Comparison of ENCODE assay signal across 17 cellular contexts in genomic region chr1:9634582-9634981, GRCh38.
"Had no signal": no experiment of that assay in that cellular context is flagged by ENCODE, and none has a peak within 500 bp of the region (broad histone marks: within the 10 kb centered on the region; RNA-seq: fewer than 3 reads in every experiment).

No MANE protein-coding gene starts in this region.

- H3K9me3 Mint-ChIP-seq: activated CD4-positive, alpha-beta memory T cell treated with anti-CD3 and anti-CD28 coated beads, Interleukin-2, amount 10 ng/mL, durations not matched to agents 7 days and 5 days had no signal

- H3K36me3 ChIP-seq: upper lobe of left lung had no signal

- H3K4me1 Mint-ChIP-seq: nephron had no signal

- H3K27me3 Mint-ChIP-seq: activated CD4-positive, alpha-beta memory T cell treated with anti-CD3 and anti-CD28 coated beads, Interleukin-2, amount 10 ng/mL, durations not matched to agents 7 days and 5 days had no signal

- H3K9me3 ChIP-seq: upper lobe of left lung had no signal

- H3K27me3 ChIP-seq: upper lobe of left lung had no signal

- H3K27ac ChIP-seq: upper lobe of left lung had no signal

- H3K4me3 Mint-ChIP-seq: activated CD4-positive, alpha-beta memory T cell treated with anti-CD3 and anti-CD28 coated beads, Interleukin-2, amount 10 ng/mL, durations not matched to agents 7 days and 5 days; nephron had no signal

- H3K4me3 ChIP-seq: upper lobe of left lung had no signal

- DNase-seq: activated CD4-positive, alpha-beta memory T cell treated with anti-CD3 and anti-CD28 coated beads, Interleukin-2, amount 10 ng/mL, durations not matched to agents 7 days and 5 days; activated CD8-positive, alpha-beta memory T cell treated with anti-CD3 and anti-CD28 coated beads, Interleukin-2, amount 50 U/mL, for 4 hours; activated effector memory CD4-positive, alpha-beta T cell treated with Interleukin-2 at 50 U/mL for 16 hours; activated naive CD4-positive, alpha-beta T cell treated with anti-CD3 and anti-CD28 coated beads, Interleukin-2, amount 50 U/mL, for 16 hours; aorta; effector CD8-positive, alpha-beta T cell; foreskin fibroblast; kidney glomerular epithelial cell; left ventricle myocardium superior; mesenchymal stem cell; nucleus accumbens; posterior cingulate gyrus; retina; stimulated activated CD4-positive, alpha-beta T cell treated with anti-CD3 and anti-CD28 coated beads, Interleukin-4, amount 100 ng/mL, for 1 hour; stimulated activated naive CD4-positive, alpha-beta T cell treated with Interleukin-2 at 50 U/mL for 16 hours; upper lobe of left lung had no signal

- H3K27ac Mint-ChIP-seq: nephron had no signal

- ATAC-seq: left ventricle myocardium superior had no signal
